ENCODE assay signal across 25 cellular contexts in the genomic region with DNA sequence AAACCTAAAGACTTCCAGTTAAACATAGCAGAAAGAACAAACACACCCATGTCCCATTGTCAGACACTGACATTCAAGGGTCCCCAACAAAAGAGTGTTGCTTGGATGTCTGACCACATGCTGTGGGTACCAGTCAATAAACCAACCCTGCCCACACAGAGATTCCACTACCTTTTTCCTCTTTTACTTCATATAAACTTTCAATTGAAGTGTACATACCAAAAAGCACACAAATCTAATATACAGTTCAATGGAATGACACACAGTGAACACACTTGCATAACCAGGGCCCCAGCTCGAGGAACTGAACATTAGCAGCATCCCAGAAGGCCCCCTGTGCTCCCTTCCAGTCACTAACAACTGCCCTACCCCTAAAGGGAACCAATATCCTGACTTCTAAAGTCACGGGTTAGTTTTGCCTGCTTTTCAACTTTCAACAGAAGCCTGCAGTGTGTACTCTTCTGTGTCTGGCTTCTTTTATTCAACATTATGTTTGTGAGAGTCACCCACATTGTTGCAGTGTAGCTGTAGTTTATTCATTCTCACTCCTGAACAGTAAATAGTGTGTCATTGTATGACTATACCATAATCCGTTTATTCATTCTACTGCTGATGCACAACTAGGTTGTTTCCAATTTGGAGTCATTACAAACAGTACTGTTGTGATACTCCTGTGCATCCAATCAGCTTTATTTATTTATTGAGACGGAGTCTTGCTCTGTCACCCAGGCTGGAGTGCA. TPM values are rescaled to one million over a fixed set of nuclear protein-coding genes. Genes with fewer than 3 reads are reported as not detected.
DNase-seq lines count a peak whose midpoint lies in the region; ATAC-seq, FAIRE-seq and TF ChIP-seq lines count a peak whose summit lies in the region.
"Had no signal": no experiment of that assay in that cellular context is flagged by ENCODE, and none has a peak within 500 bp of the region (broad histone marks: within the 10 kb centered on the region; RNA-seq: fewer than 3 reads in every experiment).

No MANE protein-coding gene starts in this region.

- no peak for FAIRE-seq in HTR-8/SVneo (lab: Jason Lieb, UNC)
- FAIRE-seq: GM19239, islet of Langerhans had no signal

- peaks cover 18% of the 10 kb centered on the region for H3K36me3 Mint-ChIP-seq in activated CD4-positive, alpha-beta T cell treated with anti-CD3 and anti-CD28 coated beads, Interleukin-2, amount 10 ng/mL, durations not matched to agents 24 days and 14 days (ENCODE audit: low read depth)
- peaks cover 43% of the 10 kb centered on the region for H3K36me3 Mint-ChIP-seq in stimulated activated effector memory CD8-positive, alpha-beta T cell treated with anti-CD3 and anti-CD28 coated beads, Interleukin-12 subunit alpha, Interleukin-12 subunit beta, amount 100 ng/mL, for 72 hours

- peaks cover 56% of the 10 kb centered on the region for H3K79me2 ChIP-seq in PC-3 (ENCODE audit: low read length)

- H2AFZ ChIP-seq in PC-3 (ENCODE audit: low read length) = no peak overlapping the region

- no peaks in the 10 kb centered on the region for H3K9me3 ChIP-seq in PC-3 (ENCODE audit: low read length)
- H3K9me3 ChIP-seq: breast epithelium, HAP-1, psoas muscle, thoracic aorta had no signal

- POLR2A ChIA-PET in PC-3 (lab: Charles Lee; ENCODE audit: unreplicated experiment) = no interaction called here

- H3K4me3 ChIP-seq in PC-3 (ENCODE audit: low read length) (no peak overlapping the region), epithelial cell of esophagus (ENCODE audit: low read length) (no peak overlapping the region)
- H3K4me3 ChIP-seq: breast epithelium, HAP-1, psoas muscle, skin epidermis, thoracic aorta had no signal

- H4K20me1 ChIP-seq in PC-3 (ENCODE audit: low read length) = 0 out of 2 replicates have a peak, but pooled peaks cover 7% of the 10 kb centered on the region

- no peaks in the 10 kb centered on the region for H3K9me2 ChIP-seq in PC-3 (replicated peaks; ENCODE audit: low read length)

- no peaks in the 10 kb centered on the region for H3K9me3 Mint-ChIP-seq in activated CD4-positive, alpha-beta T cell treated with anti-CD3 and anti-CD28 coated beads, Interleukin-2, amount 10 ng/mL, durations not matched to agents 24 days and 14 days
- H3K9me3 Mint-ChIP-seq in stimulated activated effector memory CD8-positive, alpha-beta T cell treated with anti-CD3 and anti-CD28 coated beads, Interleukin-12 subunit alpha, Interleukin-12 subunit beta, amount 100 ng/mL, for 72 hours = no peaks in the 10 kb centered on the region

- no peak for DNase-seq in activated CD4-positive, alpha-beta T cell treated with anti-CD3 and anti-CD28 coated beads, Interleukin-2, amount 10 ng/mL, durations not matched to agents 24 days and 14 days
- no peak for DNase-seq in activated CD4-positive, alpha-beta T cell treated with anti-CD3 and anti-CD28 coated beads, Interleukin-2, amount 50 U/mL, for 48 hours
- DNase-seq in PC-3 = peak; percentile 53
- peak; percentile 66 for DNase-seq in epithelial cell of esophagus (ENCODE audit: low read depth)
- DNase-seq in stimulated activated effector memory CD8-positive, alpha-beta T cell treated with anti-CD3 and anti-CD28 coated beads, Interleukin-12 subunit alpha, Interleukin-12 subunit beta, amount 100 ng/mL, for 72 hours (ENCODE audit: low spot score in 2 of 2) = no peak
- no peak for DNase-seq in HTR-8/SVneo (ENCODE audit: insufficient read length, low spot score)
- DNase-seq in stimulated activated CD4-positive, alpha-beta T cell treated with anti-CD3 and anti-CD28 coated beads, Interleukin-2, amount 100 ng/mL, for 48 hours = no peak
- DNase-seq: Calu3; dermis blood vessel endothelial cell; mesendoderm; NCI-H1092; NCI-H2107; NCI-H510A treated with DMSO at 0.1 percent for 48 hours; psoas muscle; Right ventricle myocardium superior; stimulated activated CD4-positive, alpha-beta T cell treated with anti-CD3 and anti-CD28 coated beads, Interleukin-4, amount 100 ng/mL, for 4 hours had no signal

- H3K27ac ChIP-seq in PC-3 (ENCODE audit: low read length) = peak overlapping the region; percentile 58
- H3K27ac ChIP-seq: breast epithelium, KMS-11, psoas muscle, skin epidermis, thoracic aorta had no signal

- peak overlapping the region; percentile 48 for H3K27ac Mint-ChIP-seq in activated CD4-positive, alpha-beta T cell treated with anti-CD3 and anti-CD28 coated beads, Interleukin-2, amount 10 ng/mL, durations not matched to agents 24 days and 14 days
- H3K27ac Mint-ChIP-seq in stimulated activated effector memory CD8-positive, alpha-beta T cell treated with anti-CD3 and anti-CD28 coated beads, Interleukin-12 subunit alpha, Interleukin-12 subunit beta, amount 100 ng/mL, for 72 hours = peak overlapping the region; percentile 64

- H3K9ac ChIP-seq in PC-3 (ENCODE audit: low read length) = no peak overlapping the region
- H3K9ac ChIP-seq: KMS-11 had no signal

- CTCF ChIA-PET in PC-3 (lab: Charles Lee) = no interaction called here

- ATAC-seq in PC-3 = peak; percentile 84
- peak; percentile 95 for ATAC-seq in stimulated activated effector memory CD8-positive, alpha-beta T cell treated with anti-CD3 and anti-CD28 coated beads, Interleukin-12 subunit alpha, Interleukin-12 subunit beta, amount 100 ng/mL, for 72 hours
- no peak for ATAC-seq in GM21737 (IDR thresholded peaks at IDR 0.05; ENCODE audit: unreplicated experiment)
- ATAC-seq: psoas muscle had no signal

- no peaks in the 10 kb centered on the region for H3K27me3 Mint-ChIP-seq in activated CD4-positive, alpha-beta T cell treated with anti-CD3 and anti-CD28 coated beads, Interleukin-2, amount 10 ng/mL, durations not matched to agents 24 days and 14 days
- H3K27me3 Mint-ChIP-seq: activated naive CD8-positive, alpha-beta T cell had no signal

- no peaks in the 10 kb centered on the region for H3F3A ChIP-seq in PC-3 (ENCODE audit: low read length, unreplicated experiment)

- intact Hi-C loops in activated CD4-positive, alpha-beta T cell treated with anti-CD3 and anti-CD28 coated beads, Interleukin-2, amount 10 ng/mL, durations not matched to agents 24 days and 14 days (cut with micrococcal nuclease) = no loop called here
- intact Hi-C loops in PC-3 (cut with micrococcal nuclease) = no loop called here

- H3K4me1 Mint-ChIP-seq in activated CD4-positive, alpha-beta T cell treated with anti-CD3 and anti-CD28 coated beads, Interleukin-2, amount 10 ng/mL, durations not matched to agents 24 days and 14 days = peaks cover 17% of the 10 kb centered on the region
- H3K4me1 Mint-ChIP-seq in stimulated activated effector memory CD8-positive, alpha-beta T cell treated with anti-CD3 and anti-CD28 coated beads, Interleukin-12 subunit alpha, Interleukin-12 subunit beta, amount 100 ng/mL, for 72 hours = peaks cover 15% of the 10 kb centered on the region

- no peak overlapping the region for H3K4me3 Mint-ChIP-seq in activated CD4-positive, alpha-beta T cell treated with anti-CD3 and anti-CD28 coated beads, Interleukin-2, amount 10 ng/mL, durations not matched to agents 24 days and 14 days
- no peak overlapping the region for H3K4me3 Mint-ChIP-seq in stimulated activated effector memory CD8-positive, alpha-beta T cell treated with anti-CD3 and anti-CD28 coated beads, Interleukin-12 subunit alpha, Interleukin-12 subunit beta, amount 100 ng/mL, for 72 hours
- H3K4me3 Mint-ChIP-seq: activated naive CD8-positive, alpha-beta T cell had no signal

- no peaks in the 10 kb centered on the region for H3K27me3 ChIP-seq in PC-3 (ENCODE audit: low read length)
- H3K27me3 ChIP-seq: breast epithelium had no signal

- TF ChIP-seq CTCF in PC-3 (conservative IDR thresholded peaks at IDR 0.05; ENCODE audit: low read depth, low read length) = no peak
- TF ChIP-seq CTCF in epithelial cell of esophagus (IDR thresholded peaks at IDR 0.05; ENCODE audit: insufficient read depth, low read depth, low read length, missing control alignments) = no peak

- peaks cover 11% of the 10 kb centered on the region; the same call in 1 of the 2 replicates for H3K4me1 ChIP-seq in PC-3 (ENCODE audit: insufficient read depth, low read length)
- H3K4me1 ChIP-seq: breast epithelium had no signal

- peaks cover 13% of the 10 kb centered on the region; the same call in 1 of the 2 replicates for H3K36me3 ChIP-seq in PC-3 (ENCODE audit: low read depth, low read length)
- H3K36me3 ChIP-seq: breast epithelium had no signal

- H3K4me2 ChIP-seq in PC-3 (ENCODE audit: low read length) = peak overlapping the region; percentile 2; the same call in 1 of the 2 replicates
- H3K4me2 ChIP-seq: KMS-11 had no signal

- no TSS peak for BruUV-seq in PC-3 (replicated peaks; lab: Mats Ljungman, UMichigan)

RNA-seq across cellular contexts. Expression of gene CFDP1, which starts 18.0 kb away (rescaled TPM):
- total RNA-seq in activated CD4-positive, alpha-beta T cell treated with anti-CD3 and anti-CD28 coated beads, Interleukin-2, amount 10 ng/mL, durations not matched to agents 24 days and 14 days = 33.7 and 38.9 TPM in 2 replicates
- 27.3 and 32.1 TPM in 2 replicates for total RNA-seq in PC-3 (2014; rRNA removed)

RNA-seq across cellular contexts. Expression of gene TMEM170A, which starts 49.1 kb away (rescaled TPM):
- 39.1 and 46.0 TPM in 2 replicates for total RNA-seq in activated CD4-positive, alpha-beta T cell treated with anti-CD3 and anti-CD28 coated beads, Interleukin-2, amount 10 ng/mL, durations not matched to agents 24 days and 14 days
- 10.1 and 18.6 TPM in 2 replicates for total RNA-seq in PC-3 (2014; rRNA removed)

Comparison
In these comparisons a context has a peak if more than half of its experiments do, and no peak if none do; other contexts are left out.
1. DNase-seq: peak in PC-3 (single experiment) and epithelial cell of esophagus (single experiment); none in activated CD4-positive, alpha-beta T cell treated with anti-CD3 and anti-CD28 coated beads, Interleukin-2, amount 10 ng/mL, durations not matched to agents 24 days and 14 days (single experiment), activated CD4-positive, alpha-beta T cell treated with anti-CD3 and anti-CD28 coated beads, Interleukin-2, amount 50 U/mL, for 48 hours (0 of 2), stimulated activated effector memory CD8-positive, alpha-beta T cell treated with anti-CD3 and anti-CD28 coated beads, Interleukin-12 subunit alpha, Interleukin-12 subunit beta, amount 100 ng/mL, for 72 hours (0 of 2), HTR-8/SVneo (single experiment) and stimulated activated CD4-positive, alpha-beta T cell treated with anti-CD3 and anti-CD28 coated beads, Interleukin-2, amount 100 ng/mL, for 48 hours (0 of 2).